8 cellular contexts compared by ENCODE assay signal in the genomic region with DNA sequence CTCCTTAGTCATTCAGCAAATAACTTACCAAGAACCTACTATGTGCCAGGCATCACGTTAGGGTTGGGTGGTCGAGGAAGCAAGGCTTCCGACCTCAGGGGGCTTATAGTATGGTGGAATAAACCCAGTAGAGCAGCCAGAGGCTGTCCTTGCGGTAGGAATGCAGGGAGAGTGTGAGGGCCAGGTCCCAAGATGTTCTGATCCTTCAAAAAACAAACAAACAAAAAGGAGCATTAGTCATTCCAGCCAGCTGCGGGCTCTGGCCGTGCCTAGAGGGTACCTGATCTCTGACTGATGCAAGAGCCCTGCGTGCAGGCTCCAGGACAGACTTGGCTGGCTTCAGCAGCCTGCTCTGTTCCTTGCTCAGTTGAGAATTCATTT. TPM values are rescaled to one million over a fixed set of nuclear protein-coding genes. Genes with fewer than 3 reads are reported as not detected.
DNase-seq lines count a peak whose midpoint lies in the region; ATAC-seq and TF ChIP-seq lines count a peak whose summit lies in the region.

No MANE protein-coding gene starts in this region.

- intact Hi-C loops in left cardiac atrium (cut with DNase I), result no loop called here

- DNase-seq in NCI-H2171 treated with DMSO at 0.1 percent for 48 hours (lab: John Stamatoyannopoulos, UW), result peak; percentile 12
- no peak for DNase-seq in NCI-H2171 (lab: John Stamatoyannopoulos, UW)
- DNase-seq in T-cell, result no peak
- peak; percentile 89 for DNase-seq in fibroblast of the conjunctiva (ENCODE audit: low read depth)
- peak; percentile 40 for DNase-seq in thoracic aorta (ENCODE audit: low spot score)
- DNase-seq in GM19238 (ENCODE audit: insufficient read length, low spot score), result no peak
- DNase-seq in erythroblast (lab: John Stamatoyannopoulos, UW), result no peak
- no peak for DNase-seq in left cardiac atrium

- no peaks in the 10 kb centered on the region for H3K27me3 ChIP-seq in thoracic aorta (replicated peaks; ENCODE audit: insufficient read depth)

- no peaks in the 10 kb centered on the region for H3K9me3 Mint-ChIP-seq in T-cell

- CTCF ChIA-PET in T-cell (lab: Charles Lee), result no interaction called here

- H3K36me3 ChIP-seq in thoracic aorta, result peaks cover 2% of the 10 kb centered on the region

- no peak overlapping the region for H3K4me3 Mint-ChIP-seq in T-cell

- H3K9me3 ChIP-seq in thoracic aorta, result no peaks in the 10 kb centered on the region

- peaks cover 0 to 9% (median 7%) of the 10 kb centered on the region in 3 donors for H3K4me1 Mint-ChIP-seq in T-cell

- TF ChIP-seq POLR2A in erythroblast (IDR thresholded peaks at IDR 0.05; ENCODE audit: low read length), result no peak

- POLR2A ChIA-PET in T-cell (lab: Charles Lee), result interaction anchor here in 1 of 2 donors (0.5 kb wide), 1 partner anchor 211 kb away, joined by 5 read pairs; no protein-coding TSS in a partner anchor

- ATAC-seq in T-cell (replicated peaks in 1 of 4) (no peak), thoracic aorta (ENCODE audit: insufficient number of reproducible peaks, low FRiP score, low read depth) (peak; percentile 73), left cardiac atrium (no peak)

- peaks cover 12 to 28% of the 10 kb centered on the region in 2 donors for H3K4me1 ChIP-seq in thoracic aorta (ENCODE audit: control insufficient read depth in 1 of 2, low read depth in 2 of 2)

- H3K27ac Mint-ChIP-seq in T-cell, result peak overlapping the region; percentile 24 to 49

- H3K36me3 Mint-ChIP-seq in T-cell, result peaks cover 44% of the 10 kb centered on the region

- TF ChIP-seq CTCF in thoracic aorta (IDR thresholded peaks at IDR 0.05), result peak; percentile 50

- no peaks in the 10 kb centered on the region for H3K27me3 Mint-ChIP-seq in T-cell

- H3K27ac ChIP-seq in thoracic aorta, result peak overlapping the region; percentile 77 to 82

- no peak overlapping the region for H3K4me3 ChIP-seq in thoracic aorta

RNA-seq across cellular contexts. Expression of a gene that starts 18.2 kb away (rescaled TPM):
- 10 to 100 TPM in 3 of 5 donors, 1 to 10 TPM in 2; 6.8 to 16.3 (median 10.1) TPM for total RNA-seq in T-cell
- total RNA-seq in thoracic aorta, result 10 to 100 TPM; 28.5 to 29.8 TPM
- total RNA-seq in left cardiac atrium, result 10 to 100 TPM in 1 of 2 donors, 1 to 10 TPM in 1; 8.0 to 12.7 TPM

RNA-seq across cellular contexts. Expression of a gene that starts 18.3 kb away (rescaled TPM):
- 100 to 1,000 TPM in 1 of 5 donors, 10 to 100 TPM in 4; 84.4 to 107 (median 89.6) TPM for total RNA-seq in T-cell
- total RNA-seq in thoracic aorta, result 100 to 1,000 TPM in 1 of 2 donors, 10 to 100 TPM in 1; 81.0 to 117 TPM
- 10 to 100 TPM; 26.5 to 38.4 TPM for total RNA-seq in left cardiac atrium

Comparison
In these comparisons a context has a peak if more than half of its experiments do, and no peak if none do; other contexts are left out.
1. DNase-seq: peak in NCI-H2171 treated with DMSO at 0.1 percent for 48 hours (single experiment), fibroblast of the conjunctiva (single experiment) and thoracic aorta (single experiment); none in NCI-H2171 (single experiment), T-cell (0 of 34), GM19238 (single experiment), erythroblast (0 of 2) and left cardiac atrium (single experiment).